In the genomic region with DNA sequence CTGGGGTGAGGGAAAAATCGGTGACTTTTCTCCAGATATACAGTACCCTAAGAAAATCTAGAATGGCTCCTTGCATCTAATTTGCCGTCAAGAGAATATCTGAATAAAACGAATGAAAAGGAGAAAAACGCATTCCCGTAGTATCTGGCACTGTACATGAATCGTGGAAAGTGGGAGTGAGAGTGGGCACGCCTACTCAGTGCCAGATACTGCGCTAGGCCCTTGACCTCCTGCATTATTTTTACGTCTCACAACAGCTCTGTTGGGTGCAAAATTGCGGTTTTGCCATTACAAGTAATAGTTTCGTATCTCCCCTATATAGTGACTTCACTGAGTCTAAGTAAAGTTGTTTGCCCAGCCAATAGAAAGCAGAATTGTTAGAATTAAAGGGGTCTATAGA, we compare ENCODE assay signal across 9 cellular contexts. TPM values are rescaled to one million over a fixed set of nuclear protein-coding genes. Genes with fewer than 3 reads are reported as not detected.
DNase-seq lines count a peak whose midpoint lies in the region; ATAC-seq and TF ChIP-seq lines count a peak whose summit lies in the region.
"Had no signal": no experiment of that assay in that cellular context is flagged by ENCODE, and none has a peak within 500 bp of the region (broad histone marks: within the 10 kb centered on the region; RNA-seq: fewer than 3 reads in every experiment).

No MANE protein-coding gene starts in this region.

- H3K36me3 ChIP-seq in neutrophil: no peaks in the 10 kb centered on the region

- H3K4me1 ChIP-seq in neutrophil (ENCODE audit: control insufficient read depth in 1 of 2, insufficient read depth in 1 of 2, low read depth in 1 of 2, low read length in 1 of 2): peaks cover 40 to 47% of the 10 kb centered on the region in 2 experiments

- peak overlapping the region; percentile 75 for H3K4me3 Mint-ChIP-seq in T-helper 2 cell treated with Interferon-gamma antibody and Interleukin-4, amounts not matched to agents 5 μg/mL and 100 μg/mL, for 36 hours
- H3K4me3 Mint-ChIP-seq in chondrocyte (ENCODE audit: unreplicated experiment): peak overlapping the region; percentile 59

- ATAC-seq in HG03064 (IDR thresholded peaks at IDR 0.05; ENCODE audit: low read depth, unreplicated experiment): peak; percentile 40

- H3K36me3 Mint-ChIP-seq in T-helper 2 cell treated with Interferon-gamma antibody and Interleukin-4, amounts not matched to agents 5 μg/mL and 100 μg/mL, for 36 hours (ENCODE audit: low read depth): peaks cover 14% of the 10 kb centered on the region
- H3K36me3 Mint-ChIP-seq in chondrocyte (ENCODE audit: low read depth): no peaks in the 10 kb centered on the region

- peak overlapping the region; percentile 76 for H3K27ac ChIP-seq in neutrophil
- H3K27ac ChIP-seq: C4-2B had no signal

- peaks cover 56% of the 10 kb centered on the region for H3K4me1 Mint-ChIP-seq in T-helper 2 cell treated with Interferon-gamma antibody and Interleukin-4, amounts not matched to agents 5 μg/mL and 100 μg/mL, for 36 hours (ENCODE audit: low read depth)
- peaks cover 13% of the 10 kb centered on the region for H3K4me1 Mint-ChIP-seq in chondrocyte (ENCODE audit: low read depth)

- no peaks in the 10 kb centered on the region for H3K9me3 Mint-ChIP-seq in T-helper 2 cell treated with Interferon-gamma antibody and Interleukin-4, amounts not matched to agents 5 μg/mL and 100 μg/mL, for 36 hours
- no peaks in the 10 kb centered on the region for H3K9me3 Mint-ChIP-seq in chondrocyte (ENCODE audit: low read depth)

- TF ChIP-seq CTCF in chondrocyte (IDR thresholded peaks at IDR 0.05) (no peak), neutrophil (IDR thresholded peaks at IDR 0.05) (no peak)

- peaks cover 41% of the 10 kb centered on the region for H3K27me3 Mint-ChIP-seq in T-helper 2 cell treated with Interferon-gamma antibody and Interleukin-4, amounts not matched to agents 5 μg/mL and 100 μg/mL, for 36 hours (ENCODE audit: low read depth)
- no peaks in the 10 kb centered on the region for H3K27me3 Mint-ChIP-seq in chondrocyte (ENCODE audit: low read depth)

- no peaks in the 10 kb centered on the region for H3K27me3 ChIP-seq in neutrophil

- peak overlapping the region; percentile 73 to 74 for H3K4me3 ChIP-seq in neutrophil (ENCODE audit: low read depth in 1 of 2, low read length in 1 of 2)

- H3K27ac Mint-ChIP-seq in T-helper 2 cell treated with Interferon-gamma antibody and Interleukin-4, amounts not matched to agents 5 μg/mL and 100 μg/mL, for 36 hours: peak overlapping the region; percentile 41
- H3K27ac Mint-ChIP-seq in chondrocyte (ENCODE audit: unreplicated experiment): no peak overlapping the region

- no peaks in the 10 kb centered on the region for H3K9me3 ChIP-seq in neutrophil

- DNase-seq in T-helper 2 cell treated with Interferon-gamma antibody and Interleukin-4, amounts not matched to agents 5 μg/mL and 100 μg/mL, for 36 hours (ENCODE audit: low spot score): no peak
- DNase-seq in T-helper 2 cell: no peak
- DNase-seq in chondrocyte (ENCODE audit: low spot score): no peak
- DNase-seq in Kasumi-1 (lab: John Stamatoyannopoulos, UW): no peak
- no peak for DNase-seq in HuH-7 (ENCODE audit: low spot score)
- DNase-seq in NCI-H2196 treated with DMSO at 0.1 percent for 48 hours (lab: John Stamatoyannopoulos, UW; ENCODE audit: unreplicated experiment): no peak

RNA-seq across cellular contexts. Expression of gene CALHM6, which starts 1.3 kb away (rescaled TPM):
- total RNA-seq in chondrocyte: 1.9 to 3.6 TPM (median 2.7 TPM) in 3 replicates

RNA-seq across cellular contexts. Expression of gene CALHM5, which starts 48.9 kb away (rescaled TPM):
- 9.7 to 10.8 TPM (median 10.4 TPM) in 3 replicates for total RNA-seq in chondrocyte
